25 cellular contexts compared by ENCODE assay signal in the genomic region with DNA sequence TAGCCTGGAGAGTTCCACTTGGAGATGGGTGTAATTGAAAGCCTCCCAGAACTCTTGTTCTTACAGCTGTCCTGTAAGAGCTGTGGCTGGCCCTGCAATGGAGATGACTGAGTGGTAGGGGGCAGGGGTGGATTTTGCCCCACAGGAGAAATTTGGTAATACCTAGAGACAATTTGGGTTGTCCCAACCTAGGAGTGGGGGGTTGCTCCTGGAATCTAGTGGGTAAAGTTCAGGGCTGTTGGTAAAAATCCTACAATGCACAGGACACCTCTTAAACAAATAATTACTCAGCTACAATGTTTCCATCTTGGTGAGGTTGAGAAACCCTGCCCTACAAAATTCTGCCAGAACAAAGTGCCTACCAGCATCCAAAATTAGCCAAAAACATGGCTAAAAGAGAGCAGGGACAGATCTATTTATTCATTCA.
"Had no signal": no experiment of that assay in that cellular context is flagged by ENCODE, and none has a peak within 500 bp of the region (broad histone marks: within the 10 kb centered on the region; RNA-seq: fewer than 3 reads in every experiment).

No MANE protein-coding gene starts in this region.

- DNase-seq: activated CD4-positive, alpha-beta T cell treated with anti-CD3 and anti-CD28 coated beads, Interleukin-2, amount 10 ng/mL, durations not matched to agents 24 days and 14 days; activated CD8-positive, alpha-beta memory T cell treated with anti-CD3 and anti-CD28 coated beads, Interleukin-2, amount 10 ng/mL, durations not matched to agents 7 days and 5 days; activated CD8-positive, alpha-beta T cell treated with anti-CD3 and anti-CD28 coated beads for 36 hours; activated effector memory CD4-positive, alpha-beta T cell treated with anti-CD3 and anti-CD28 coated beads, Interleukin-2, amount 50 U/mL, for 16 hours; activated naive CD4-positive, alpha-beta T cell treated with anti-CD3 and anti-CD28 coated beads, Interleukin-2, amount 10 ng/mL, durations not matched to agents 7 days and 5 days; activated T-cell treated with anti-CD3 and anti-CD28 coated beads for 4 hours; effector CD4-positive, alpha-beta T cell; erythroblast; islet precursor cell; left colon; naive thymus-derived CD8-positive, alpha-beta T cell; pancreas; stimulated activated CD4-positive, alpha-beta T cell treated with anti-CD3 and anti-CD28 coated beads, Interleukin-2, amount 100 ng/mL, for 24 hours; stimulated activated CD8-positive, alpha-beta memory T cell treated with anti-CD3 and anti-CD28 coated beads, Interleukin-4, amount 100 ng/mL, for 48 hours; stimulated activated naive B cell treated with anti-CD40 and anti-IgM and Interleukin-4, amounts not matched to agents 10 μg/mL and 1 μg/mL and 100 μg/mL, for 72 hours; transverse colon had no signal

- ATAC-seq: activated CD4-positive, CD25-positive, alpha-beta regulatory T cell treated with anti-CD3 and anti-CD28 coated beads, Interleukin-2, amount 50 U/mL, for 24 hours; activated CD8-positive, alpha-beta memory T cell treated with anti-CD3 and anti-CD28 coated beads, Interleukin-2, amount 10 ng/mL, durations not matched to agents 7 days and 5 days; activated CD8-positive, alpha-beta T cell treated with anti-CD3 and anti-CD28 coated beads for 36 hours; left colon; naive thymus-derived CD8-positive, alpha-beta T cell; pancreas; right cardiac atrium; stimulated activated naive B cell treated with anti-CD40 and anti-IgM and Interleukin-4, amounts not matched to agents 10 μg/mL and 1 μg/mL and 100 μg/mL, for 72 hours had no signal

- H3K27me3 Mint-ChIP-seq: activated CD4-positive, alpha-beta T cell treated with anti-CD3 and anti-CD28 coated beads, Interleukin-2, amount 10 ng/mL, durations not matched to agents 24 days and 14 days; activated naive CD4-positive, alpha-beta T cell treated with anti-CD3 and anti-CD28 coated beads, Interleukin-2, amount 10 ng/mL, durations not matched to agents 7 days and 5 days; dendritic cell treated with granulocyte-macrophage colony-stimulating factor and Interleukin-4, amounts not matched to agents 40 ng/mL and 50 ng/mL, for 4 days had no signal

- H3K27ac Mint-ChIP-seq: activated CD4-positive, alpha-beta T cell treated with anti-CD3 and anti-CD28 coated beads, Interleukin-2, amount 10 ng/mL, durations not matched to agents 24 days and 14 days; activated CD8-positive, alpha-beta memory T cell treated with anti-CD3 and anti-CD28 coated beads, Interleukin-2, amount 10 ng/mL, durations not matched to agents 7 days and 5 days; activated CD8-positive, alpha-beta T cell treated with anti-CD3 and anti-CD28 coated beads for 36 hours; activated naive CD4-positive, alpha-beta T cell treated with anti-CD3 and anti-CD28 coated beads, Interleukin-2, amount 10 ng/mL, durations not matched to agents 7 days and 5 days; dendritic cell treated with granulocyte-macrophage colony-stimulating factor and Interleukin-4, amounts not matched to agents 40 ng/mL and 50 ng/mL, for 4 days; stimulated activated naive B cell treated with anti-CD40 and anti-IgM and Interleukin-4, amounts not matched to agents 10 μg/mL and 1 μg/mL and 100 μg/mL, for 72 hours; T-helper 2 cell treated with Interferon-gamma antibody and Interleukin-4, amounts not matched to agents 5 μg/mL and 100 μg/mL, for 36 hours had no signal

- H3K4me1 Mint-ChIP-seq: activated CD4-positive, alpha-beta T cell treated with anti-CD3 and anti-CD28 coated beads, Interleukin-2, amount 10 ng/mL, durations not matched to agents 24 days and 14 days; activated CD8-positive, alpha-beta memory T cell treated with anti-CD3 and anti-CD28 coated beads, Interleukin-2, amount 10 ng/mL, durations not matched to agents 7 days and 5 days; activated naive CD4-positive, alpha-beta T cell treated with anti-CD3 and anti-CD28 coated beads, Interleukin-2, amount 10 ng/mL, durations not matched to agents 7 days and 5 days; naive thymus-derived CD8-positive, alpha-beta T cell; stimulated activated naive B cell treated with anti-CD40 and anti-IgM and Interleukin-4, amounts not matched to agents 10 μg/mL and 1 μg/mL and 100 μg/mL, for 72 hours had no signal

- H3K27ac ChIP-seq: neutrophil, pancreas, transverse colon, VCaP had no signal

- H3K27me3 ChIP-seq: neutrophil, pancreas, transverse colon had no signal

- H3K9me3 ChIP-seq: heart right ventricle, neutrophil, pancreas, transverse colon had no signal

- H3K36me3 ChIP-seq: heart right ventricle, neutrophil, pancreas, transverse colon had no signal

- H3K4me3 Mint-ChIP-seq: activated CD4-positive, alpha-beta T cell treated with anti-CD3 and anti-CD28 coated beads, Interleukin-2, amount 10 ng/mL, durations not matched to agents 24 days and 14 days; activated CD8-positive, alpha-beta memory T cell treated with anti-CD3 and anti-CD28 coated beads, Interleukin-2, amount 10 ng/mL, durations not matched to agents 7 days and 5 days; activated CD8-positive, alpha-beta T cell treated with anti-CD3 and anti-CD28 coated beads for 36 hours; activated naive CD4-positive, alpha-beta T cell treated with anti-CD3 and anti-CD28 coated beads, Interleukin-2, amount 10 ng/mL, durations not matched to agents 7 days and 5 days; dendritic cell treated with granulocyte-macrophage colony-stimulating factor and Interleukin-4, amounts not matched to agents 40 ng/mL and 50 ng/mL, for 4 days; mesothelial cell of epicardium; naive thymus-derived CD8-positive, alpha-beta T cell; stimulated activated naive B cell treated with anti-CD40 and anti-IgM and Interleukin-4, amounts not matched to agents 10 μg/mL and 1 μg/mL and 100 μg/mL, for 72 hours; T-helper 2 cell treated with Interferon-gamma antibody and Interleukin-4, amounts not matched to agents 5 μg/mL and 100 μg/mL, for 36 hours had no signal

- H3K4me3 ChIP-seq: heart right ventricle, lung, pancreas, transverse colon had no signal

- H3K9me3 Mint-ChIP-seq: activated CD4-positive, alpha-beta T cell treated with anti-CD3 and anti-CD28 coated beads, Interleukin-2, amount 10 ng/mL, durations not matched to agents 24 days and 14 days; activated CD8-positive, alpha-beta T cell treated with anti-CD3 and anti-CD28 coated beads for 36 hours; activated naive CD4-positive, alpha-beta T cell treated with anti-CD3 and anti-CD28 coated beads, Interleukin-2, amount 10 ng/mL, durations not matched to agents 7 days and 5 days; mesothelial cell of epicardium; naive thymus-derived CD8-positive, alpha-beta T cell; stimulated activated naive B cell treated with anti-CD40 and anti-IgM and Interleukin-4, amounts not matched to agents 10 μg/mL and 1 μg/mL and 100 μg/mL, for 72 hours; T-helper 2 cell treated with Interferon-gamma antibody and Interleukin-4, amounts not matched to agents 5 μg/mL and 100 μg/mL, for 36 hours had no signal

- H3K36me3 Mint-ChIP-seq: activated CD8-positive, alpha-beta memory T cell treated with anti-CD3 and anti-CD28 coated beads, Interleukin-2, amount 10 ng/mL, durations not matched to agents 7 days and 5 days; activated naive CD4-positive, alpha-beta T cell treated with anti-CD3 and anti-CD28 coated beads, Interleukin-2, amount 10 ng/mL, durations not matched to agents 7 days and 5 days; mesothelial cell of epicardium; naive thymus-derived CD8-positive, alpha-beta T cell; stimulated activated naive B cell treated with anti-CD40 and anti-IgM and Interleukin-4, amounts not matched to agents 10 μg/mL and 1 μg/mL and 100 μg/mL, for 72 hours had no signal

- H3K4me1 ChIP-seq: pancreas, transverse colon had no signal
